Comparison of ENCODE assay signal across 8 cellular contexts in the genomic region with DNA sequence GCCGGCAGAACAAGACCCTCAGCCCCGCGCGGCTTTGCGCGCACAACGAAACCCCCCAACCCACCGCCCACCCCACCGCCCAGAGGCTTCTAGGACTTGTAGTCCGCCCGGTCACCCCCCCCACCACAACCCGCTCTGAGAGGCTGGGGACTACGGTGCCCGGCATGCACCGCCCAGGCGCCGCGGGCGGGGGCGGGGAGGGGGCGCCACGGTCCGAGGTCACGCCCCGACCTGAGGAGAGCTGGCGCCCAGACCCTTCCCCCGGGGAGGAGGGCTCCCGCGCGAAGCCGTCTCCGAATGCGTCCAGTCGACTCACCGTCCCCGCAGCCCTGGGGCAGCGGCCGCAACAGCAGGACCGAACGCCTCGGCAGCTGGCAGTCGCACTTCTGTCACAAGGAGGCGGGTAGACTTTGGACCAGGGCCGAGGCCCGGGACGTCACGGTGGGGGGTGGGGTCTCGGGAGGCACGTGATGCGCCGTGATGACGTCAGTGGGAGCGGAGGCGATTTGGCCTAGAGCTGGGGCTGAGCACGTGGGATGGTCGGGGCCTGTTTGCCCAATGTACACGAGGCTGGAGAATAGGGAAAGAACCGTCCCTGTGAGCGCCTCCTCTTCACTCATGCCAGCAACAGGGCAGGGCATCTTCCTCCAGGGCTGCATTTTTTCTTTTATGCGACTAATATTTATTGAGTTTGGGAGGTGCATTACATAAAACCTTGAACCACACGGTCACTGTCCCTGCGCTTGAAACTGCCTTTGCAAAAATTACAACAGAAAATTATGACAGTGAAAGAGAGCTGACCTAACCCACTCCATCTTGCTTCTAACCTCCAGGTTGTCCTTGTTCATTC. TPM values are rescaled to one million over a fixed set of nuclear protein-coding genes. Genes with fewer than 3 reads are reported as not detected.
DNase-seq lines count a peak whose midpoint lies in the region; ATAC-seq and TF ChIP-seq lines count a peak whose summit lies in the region.

A gene (minus strand): TSS at position 388 of the 850 bp plus-strand sequence. CDS start 24,643 bp downstream, outside the sequence.

- peaks cover 20% of the 10 kb centered on the region for H3K4me1 Mint-ChIP-seq in T-helper 17 cell

- peak in 5 of 6 experiments; percentile 22 to 63 (median 50) for TF ChIP-seq CTCF in upper lobe of left lung (IDR thresholded peaks at IDR 0.05)

- peaks cover 2% of the 10 kb centered on the region for H3K36me3 Mint-ChIP-seq in T-helper 17 cell (ENCODE audit: low read depth)

- H3K27me3 Mint-ChIP-seq in T-helper 17 cell = no peaks in the 10 kb centered on the region

- peak within 1 kb of the TSS; percentile 89 for H3K4me3 Mint-ChIP-seq in T-helper 17 cell

- H3K27ac ChIP-seq in upper lobe of left lung = peak within 1 kb of the TSS; percentile 84 to 91 (median 88)

- H3K36me3 ChIP-seq in upper lobe of left lung = no peaks in the 10 kb centered on the region

- H3K27ac Mint-ChIP-seq in T-helper 17 cell = peak within 1 kb of the TSS; percentile 68

- TF ChIP-seq EP300 in upper lobe of left lung (IDR thresholded peaks at IDR 0.05) = no peak

- ATAC-seq in HG02642 (IDR thresholded peaks at IDR 0.05; ENCODE audit: poor library complexity, unreplicated experiment) = peak; percentile 82
- peak; percentile 89 for ATAC-seq in T-helper 17 cell
- peak; percentile 97 for ATAC-seq in left cardiac atrium
- ATAC-seq in upper lobe of left lung (ENCODE audit: low FRiP score in 2 of 2) = peak; percentile 95 to 96

- H3K9me3 ChIP-seq in T-helper 17 cell (ENCODE audit: control insufficient read depth, low read length, poor library complexity, severe bottlenecking) = peaks cover 9% of the 10 kb centered on the region
- H3K9me3 ChIP-seq in upper lobe of left lung = peaks cover 0 to 14% (median 4%) of the 10 kb centered on the region in 4 donors

- 9 to 14% methylated on average over 18 to 28 of the region's 62 CpGs for WGBS in upper lobe of left lung, 2 donors

- intact Hi-C loops in left cardiac atrium (cut with DNase I) (no loop called here), posterior cingulate gyrus (cut with DNase I) (loop anchor here (1.0 kb wide), 1 partner anchor 78 kb away; no protein-coding TSS in a partner anchor)

- H3K4me3 ChIP-seq in GM08714 (ENCODE audit: low read length) (peak within 1 kb of the TSS; percentile 57; the same call in 1 of the 2 replicates), upper lobe of left lung (peak within 1 kb of the TSS; percentile 60 to 87 (median 86))

- no peaks in the 10 kb centered on the region for H3K27me3 ChIP-seq in upper lobe of left lung

- H3K4me1 ChIP-seq in upper lobe of left lung = peaks cover 8 to 16% (median 12%) of the 10 kb centered on the region in 4 donors

- peak in 3 of 4 donors; percentile 70 to 93 (median 72) for TF ChIP-seq POLR2A in upper lobe of left lung (IDR thresholded peaks at IDR 0.05)

- DNase-seq in NCI-H1436 treated with DMSO at 0.1 percent for 48 hours (lab: John Stamatoyannopoulos, UW) (peak; percentile 9), T-helper 17 cell (peak; percentile 79 to 84 (median 83)), amygdala (lab: John Stamatoyannopoulos, UW) (peak; percentile 71 to 99 (median 95)), left cardiac atrium (peak; percentile 99), posterior cingulate gyrus (peak; percentile 96 to 99 (median 98)), upper lobe of left lung (peak; percentile 96 to 99)

RNA-seq across cellular contexts. Expression of the gene that starts here (rescaled TPM):
- total RNA-seq in T-helper 17 cell = 10 to 100 TPM; 20.2 to 29.5 TPM
- 10 to 100 TPM; 34.1 to 42.9 TPM for total RNA-seq in left cardiac atrium
- 10 to 100 TPM in 5 of 6 donors, 1 to 10 TPM in 1; 7.3 to 27.0 (median 21.9) TPM for total RNA-seq in upper lobe of left lung

Comparison
In these comparisons a context has a peak if more than half of its experiments do, and no peak if none do; other contexts are left out.
1. Peak in every context shown above with its lines: DNase-seq, ATAC-seq, H3K4me3 ChIP-seq and H3K27ac ChIP-seq.
2. DNase-seq: peak in every context shown above with its lines; median percentile 99 in left cardiac atrium; 98 in posterior cingulate gyrus; 98 in upper lobe of left lung; 95 in amygdala; 83 in T-helper 17 cell; 9 in NCI-H1436 treated with DMSO at 0.1 percent for 48 hours.